Comparison of ENCODE assay signal across 10 cellular contexts in genomic region chr14:49966304-49966809, GRCh38.
A peak's percentile ranks its signal among the peaks of the same experiment; 100 is the strongest.
DNase-seq lines count a peak whose midpoint lies in the region; ATAC-seq, FAIRE-seq and TF ChIP-seq lines count a peak whose summit lies in the region.
"Had no signal": no experiment of that assay in that cellular context is flagged by ENCODE, and none has a peak within 500 bp of the region (broad histone marks: within the 10 kb centered on the region; RNA-seq: fewer than 3 reads in every experiment).

No MANE protein-coding gene starts in this region.

- H3K4me3 ChIP-seq in A549 (no peak overlapping the region), epithelial cell of esophagus (ENCODE audit: low read length) (no peak overlapping the region), tibial nerve (no peak overlapping the region), psoas muscle (no peak overlapping the region)

- 0% methylated on average over 4 of the region's 4 CpGs for WGBS in A549 (ENCODE audit: missing lambda C conversion rate)
- 34% methylated on average over 4 of the region's 4 CpGs for WGBS in tibial nerve, 2 donors
- WGBS in psoas muscle, 3 donors = 34 to 50% (median 41%) methylated on average over 4 of the region's 4 CpGs

- H3K4me1 ChIP-seq in A549 (peaks cover 56% of the 10 kb centered on the region), tibial nerve (peaks cover 0 to 24% (median 19%) of the 10 kb centered on the region in 4 donors), psoas muscle (peaks cover 12% of the 10 kb centered on the region)

- H3K27me3 Mint-ChIP-seq in mesothelial cell of epicardium (ENCODE audit: low read depth) = no peaks in the 10 kb centered on the region

- H3K4me3 Mint-ChIP-seq in mesothelial cell of epicardium = no peak overlapping the region
- H3K4me3 Mint-ChIP-seq: activated CD8-positive, alpha-beta T cell treated with anti-CD3 and anti-CD28 coated beads, Interleukin-2, amount 10 ng/mL, durations not matched to agents 7 days and 5 days had no signal

- intact Hi-C loops in psoas muscle (cut with DNase I) = no loop called here

- TF ChIP-seq POLR2A in A549 (IDR thresholded peaks at IDR 0.05; ENCODE audit: low read length) (peak; percentile 35; the same call in 1 of the 2 replicates), tibial nerve (IDR thresholded peaks at IDR 0.05) (no peak)

- TF ChIP-seq EP300 in A549 (IDR thresholded peaks at IDR 0.05) (no peak), tibial nerve (IDR thresholded peaks at IDR 0.05) (no peak)

- peak overlapping the region; percentile 71 for H3K4me2 ChIP-seq in A549

- no peaks in the 10 kb centered on the region for H3K9me3 Mint-ChIP-seq in mesothelial cell of epicardium

- H3K4me1 Mint-ChIP-seq in mesothelial cell of epicardium = peaks cover 46% of the 10 kb centered on the region

- H3K27me3 ChIP-seq in tibial nerve (no peaks in the 10 kb centered on the region), psoas muscle (ENCODE audit: insufficient read depth in 3 of 3, low read length in 2 of 3) (no peaks in the 10 kb centered on the region)

- TF ChIP-seq RAD21 in A549 (conservative IDR thresholded peaks at IDR 0.05 in 1 of 2, IDR thresholded peaks at IDR 0.05 in 1 of 2) = peak; percentile 21 to 46; a peak in 3 of 5 replicates

- no peaks in the 10 kb centered on the region for H3K36me3 Mint-ChIP-seq in mesothelial cell of epicardium

- CTCF ChIA-PET in A549 (lab: Yijun Ruan, JAX) = interaction anchor here (1.2 kb wide), 1 partner anchor 42 kb away, joined by 3 read pairs; no protein-coding TSS in a partner anchor

- H3K9me3 ChIP-seq in A549 (no peaks in the 10 kb centered on the region), tibial nerve (no peaks in the 10 kb centered on the region), psoas muscle (no peaks in the 10 kb centered on the region)

- peak overlapping the region; percentile 94 for H3K27ac Mint-ChIP-seq in mesothelial cell of epicardium
- H3K27ac Mint-ChIP-seq: activated CD8-positive, alpha-beta T cell treated with anti-CD3 and anti-CD28 coated beads, Interleukin-2, amount 10 ng/mL, durations not matched to agents 7 days and 5 days had no signal

- POLR2A ChIA-PET in A549 (lab: Yijun Ruan, JAX) = interaction anchor here (0.7 to 1.6 kb wide), 2 partner anchors 27 to 74 kb away, joined by 3 to 5 read pairs; partner anchors contain the start of gene ARF6

- no peak for TF ChIP-seq CTCF in A549 (IDR thresholded peaks at IDR 0.05)
- peak; percentile 11 for TF ChIP-seq CTCF in epithelial cell of esophagus (IDR thresholded peaks at IDR 0.05; ENCODE audit: insufficient read depth, low read depth, low read length, missing control alignments)
- TF ChIP-seq CTCF in mesothelial cell of epicardium (IDR thresholded peaks at IDR 0.05; ENCODE audit: unreplicated experiment) = no peak
- TF ChIP-seq CTCF in tibial nerve (IDR thresholded peaks at IDR 0.05) = no peak
- TF ChIP-seq CTCF in psoas muscle (IDR thresholded peaks at IDR 0.05) = no peak

- ATAC-seq in A549 = peak; percentile 94 to 97
- ATAC-seq in HG03565 (IDR thresholded peaks at IDR 0.05; ENCODE audit: unreplicated experiment) = no peak
- no peak for ATAC-seq in psoas muscle
- ATAC-seq: activated CD8-positive, alpha-beta T cell treated with anti-CD3 and anti-CD28 coated beads, Interleukin-2, amount 10 ng/mL, durations not matched to agents 7 days and 5 days had no signal

- peak overlapping the region; percentile 80 to 87 for H3K27ac ChIP-seq in A549
- peak overlapping the region in 1 of 4 donors; percentile 6 for H3K27ac ChIP-seq in tibial nerve
- no peak overlapping the region for H3K27ac ChIP-seq in psoas muscle

- H3K36me3 ChIP-seq in tibial nerve = no peaks in the 10 kb centered on the region
- H3K36me3 ChIP-seq in psoas muscle (ENCODE audit: insufficient read depth in 1 of 2, low read depth in 1 of 2) = no peaks in the 10 kb centered on the region

- peak; percentile 86 to 87 for DNase-seq in A549 (ENCODE audit: low read depth in 1 of 2, low spot score in 1 of 2)
- DNase-seq in LoVo (ENCODE audit: low spot score) = peak; percentile 86
- DNase-seq in epithelial cell of esophagus (ENCODE audit: low read depth) = peak; percentile 25
- DNase-seq in mesothelial cell of epicardium (ENCODE audit: low spot score in 2 of 2, unreplicated experiment in 2 of 2) = no peak
- no peak for DNase-seq in tibial nerve (ENCODE audit: low spot score in 2 of 2)
- DNase-seq in putamen (ENCODE audit: low spot score) = no peak
- DNase-seq in psoas muscle = no peak
- DNase-seq: activated CD8-positive, alpha-beta T cell treated with anti-CD3 and anti-CD28 coated beads, Interleukin-2, amount 10 ng/mL, durations not matched to agents 7 days and 5 days; right cardiac atrium had no signal

- no peak for FAIRE-seq in A549 (lab: Jason Lieb, UNC)

TF ChIP-seq in A549, 52 proteins besides CTCF, POLR2A, EP300 and RAD21 (continues in another document):
- TF ChIP-seq CBX2 (IDR thresholded peaks at IDR 0.05; ENCODE audit: borderline replicate concordance, low read depth) (no peak), GATA3 (IDR thresholded peaks at IDR 0.05; ENCODE audit: borderline replicate concordance) (no peak), SREBF2 (IDR thresholded peaks at IDR 0.05) (no peak), CEBPB (IDR thresholded peaks at IDR 0.05) (0 out of 4 replicates have a peak, but pooled peaks of 1 of the 2 experiments have one; percentile 49), SMC3 (IDR thresholded peaks at IDR 0.05) (peak; percentile 36; the same call in 1 of the 3 replicates), HDAC2 (IDR thresholded peaks at IDR 0.05) (no peak), NPAS2 (CRISPR knock-in tag; IDR thresholded peaks at IDR 0.05; ENCODE audit: borderline replicate concordance) (no peak), RARB (CRISPR knock-in tag; IDR thresholded peaks at IDR 0.05) (no peak), FOXS1 (CRISPR knock-in tag; IDR thresholded peaks at IDR 0.05) (no peak), MYC (IDR thresholded peaks at IDR 0.05; ENCODE audit: borderline replicate concordance, low read length) (no peak), JUN (IDR thresholded peaks at IDR 0.05) (peak in 1 of 2 experiments; percentile 66; a peak in 3 of 5 replicates), HEYL (CRISPR knock-in tag; IDR thresholded peaks at IDR 0.05) (no peak), USF2 (IDR thresholded peaks at IDR 0.05) (no peak), ZSCAN20 (CRISPR knock-in tag; IDR thresholded peaks at IDR 0.05) (no peak), MAZ (IDR thresholded peaks at IDR 0.05; ENCODE audit: borderline replicate concordance, low read depth, low read length) (no peak), HOXA7 (CRISPR knock-in tag; IDR thresholded peaks at IDR 0.05) (no peak), HOXB5 (CRISPR knock-in tag; IDR thresholded peaks at IDR 0.05) (no peak), KDM1A (IDR thresholded peaks at IDR 0.05; ENCODE audit: low read depth) (no peak)
- TF ChIP-seq, protein P1, sequence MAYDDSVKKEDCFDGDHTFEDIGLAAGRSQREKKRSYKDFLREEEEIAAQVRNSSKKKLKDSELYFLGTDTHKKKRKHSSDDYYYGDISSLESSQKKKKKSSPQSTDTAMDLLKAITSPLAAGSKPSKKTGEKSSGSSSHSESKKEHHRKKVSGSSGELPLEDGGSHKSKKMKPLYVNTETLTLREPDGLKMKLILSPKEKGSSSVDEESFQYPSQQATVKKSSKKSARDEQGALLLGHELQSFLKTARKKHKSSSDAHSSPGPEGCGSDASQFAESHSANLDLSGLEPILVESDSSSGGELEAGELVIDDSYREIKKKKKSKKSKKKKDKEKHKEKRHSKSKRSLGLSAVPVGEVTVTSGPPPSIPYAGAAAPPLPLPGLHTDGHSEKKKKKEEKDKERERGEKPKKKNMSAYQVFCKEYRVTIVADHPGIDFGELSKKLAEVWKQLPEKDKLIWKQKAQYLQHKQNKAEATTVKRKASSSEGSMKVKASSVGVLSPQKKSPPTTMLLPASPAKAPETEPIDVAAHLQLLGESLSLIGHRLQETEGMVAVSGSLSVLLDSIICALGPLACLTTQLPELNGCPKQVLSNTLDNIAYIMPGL (CRISPR knock-in tag; IDR thresholded peaks at IDR 0.05; ENCODE audit: borderline replicate concordance) = no peak
- TF ChIP-seq, protein P2, sequence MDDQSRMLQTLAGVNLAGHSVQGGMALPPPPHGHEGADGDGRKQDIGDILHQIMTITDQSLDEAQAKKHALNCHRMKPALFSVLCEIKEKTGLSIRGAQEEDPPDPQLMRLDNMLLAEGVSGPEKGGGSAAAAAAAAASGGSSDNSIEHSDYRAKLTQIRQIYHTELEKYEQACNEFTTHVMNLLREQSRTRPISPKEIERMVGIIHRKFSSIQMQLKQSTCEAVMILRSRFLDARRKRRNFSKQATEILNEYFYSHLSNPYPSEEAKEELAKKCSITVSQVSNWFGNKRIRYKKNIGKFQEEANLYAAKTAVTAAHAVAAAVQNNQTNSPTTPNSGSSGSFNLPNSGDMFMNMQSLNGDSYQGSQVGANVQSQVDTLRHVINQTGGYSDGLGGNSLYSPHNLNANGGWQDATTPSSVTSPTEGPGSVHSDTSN (IDR thresholded peaks at IDR 0.05) = no peak

Comparison
In these comparisons a context has a peak if more than half of its experiments do, and no peak if none do; other contexts are left out.
1. ATAC-seq: peak in A549 (2 of 2); none in HG03565 (single experiment) and psoas muscle (0 of 4).
2. DNase-seq: peak in A549 (2 of 2), LoVo (single experiment) and epithelial cell of esophagus (single experiment); none in mesothelial cell of epicardium (0 of 2), tibial nerve (0 of 2), putamen (single experiment) and psoas muscle (0 of 2).